ENCODE assay signal across 18 cellular contexts in the genomic region with DNA sequence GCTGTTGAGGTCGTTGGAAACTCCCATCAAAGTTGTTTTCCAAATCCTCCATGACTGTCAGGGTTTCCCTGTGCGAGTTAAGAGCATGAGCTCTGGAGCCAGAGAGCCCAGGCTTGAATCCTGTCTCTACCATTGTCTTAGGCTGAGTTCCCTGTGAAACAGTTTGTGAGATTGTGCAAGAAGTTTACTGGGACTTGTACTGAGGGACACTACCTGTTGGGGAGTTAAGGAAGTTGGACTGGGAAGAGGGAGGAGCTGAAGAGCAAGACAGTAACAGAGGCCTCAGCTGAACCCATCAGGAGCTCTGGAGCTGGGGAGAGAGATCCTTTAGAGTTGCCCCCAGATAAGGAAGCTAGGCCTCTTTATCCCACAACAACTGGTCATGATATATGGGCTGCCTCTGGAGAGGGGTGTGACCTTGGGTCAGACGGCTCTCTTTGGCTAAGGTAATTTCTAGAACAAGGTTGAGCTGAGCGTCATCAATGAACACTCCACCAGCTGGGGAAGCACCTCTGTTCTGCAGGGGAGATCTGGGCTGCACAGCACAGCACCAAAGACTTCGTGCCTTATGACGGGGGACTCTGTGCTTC.
DNase-seq lines count a peak whose midpoint lies in the region; ATAC-seq, FAIRE-seq and TF ChIP-seq lines count a peak whose summit lies in the region.
"Had no signal": no experiment of that assay in that cellular context is flagged by ENCODE, and none has a peak within 500 bp of the region (broad histone marks: within the 10 kb centered on the region; RNA-seq: fewer than 3 reads in every experiment).

No MANE protein-coding gene starts in this region.

- no peaks in the 10 kb centered on the region for H3K27me3 Mint-ChIP-seq in progenitor cell of endocrine pancreas

- TF ChIP-seq CTCF in hepatocyte (IDR thresholded peaks at IDR 0.05; ENCODE audit: poor library complexity) = no peak
- TF ChIP-seq CTCF in progenitor cell of endocrine pancreas (IDR thresholded peaks at IDR 0.05; ENCODE audit: unreplicated experiment) = no peak
- no peak for TF ChIP-seq CTCF in RWPE1 (conservative IDR thresholded peaks at IDR 0.05; ENCODE audit: low read depth)

- H3K4me1 ChIP-seq in hepatocyte (ENCODE audit: insufficient read depth) = peaks cover 7% of the 10 kb centered on the region

- peaks cover 53% of the 10 kb centered on the region for H3K4me1 Mint-ChIP-seq in progenitor cell of endocrine pancreas (ENCODE audit: low read depth)

- no peaks in the 10 kb centered on the region for H3K79me2 ChIP-seq in hepatocyte

- POLR2A ChIA-PET in RWPE1 (lab: Yijun Ruan, JAX; ENCODE audit: low non-redundant PET) = no interaction called here

- no peaks in the 10 kb centered on the region for H3K27me3 ChIP-seq in hepatocyte
- H3K27me3 ChIP-seq: MG63 had no signal

- no peaks in the 10 kb centered on the region for H3K9me2 ChIP-seq in hepatocyte (replicated peaks; ENCODE audit: insufficient read depth)

- no peak overlapping the region for H3K27ac ChIP-seq in hepatocyte
- H3K27ac ChIP-seq in RWPE1 = no peak overlapping the region
- H3K27ac ChIP-seq: GM23248 had no signal

- CTCF ChIA-PET in RWPE1 (lab: Yijun Ruan, JAX) = interaction anchor here (0.5 to 0.9 kb wide), 3 partner anchors 17 to 599 kb away, joined by 3 to 4 read pairs (median 4); no protein-coding TSS in a partner anchor

- H4K20me1 ChIP-seq in hepatocyte (ENCODE audit: insufficient read depth, poor library complexity, severe bottlenecking) = no peaks in the 10 kb centered on the region

- H3K4me3 ChIP-seq in hepatocyte = no peak overlapping the region
- H3K4me3 ChIP-seq: GM23248, MG63 had no signal

- H3K36me3 Mint-ChIP-seq in progenitor cell of endocrine pancreas (ENCODE audit: insufficient read depth) = peaks cover 9% of the 10 kb centered on the region

- WGBS in hepatocyte (ENCODE audit: low lambda C conversion rate, missing lambda C conversion rate) = 81% methylated on average over 6 of the region's 6 CpGs

- H3K27ac Mint-ChIP-seq in progenitor cell of endocrine pancreas = peak overlapping the region; percentile 22

- no peak overlapping the region for H2AFZ ChIP-seq in hepatocyte
- H2AFZ ChIP-seq: GM23248 had no signal

- DNase-seq in GM19239 (ENCODE audit: insufficient read length, low spot score) (no peak), amniotic epithelial cell (ENCODE audit: low read depth) (peak; percentile 50), hepatocyte (ENCODE audit: low spot score) (peak; percentile 11), progenitor cell of endocrine pancreas (ENCODE audit: low spot score, unreplicated experiment) (no peak), RWPE1 (ENCODE audit: low spot score) (no peak)
- no peak for DNase-seq in activated naive CD4-positive, alpha-beta T cell treated with Interleukin-2 at 50 U/mL for 16 hours
- DNase-seq: DMS153, GM23248, H7, MG63, NCI-H1694 treated with DMSO at 0.1 percent for 48 hours, NCI-H2081, NCI-H510A, NCI-H69, SHP77 treated with DMSO at 0.1 percent for 48 hours had no signal

- peak; percentile 23 for FAIRE-seq in GM19239 (lab: Jason Lieb, UNC)

- H3K4me3 Mint-ChIP-seq in progenitor cell of endocrine pancreas (ENCODE audit: low read depth) = peak overlapping the region; percentile 3

- H3K4me2 ChIP-seq in hepatocyte = no peak overlapping the region

- no peaks in the 10 kb centered on the region for H3K36me3 ChIP-seq in hepatocyte (replicated peaks; ENCODE audit: insufficient read depth, low read depth)
- H3K36me3 ChIP-seq: MG63 had no signal

- ATAC-seq in GM19467 (IDR thresholded peaks at IDR 0.05; ENCODE audit: unreplicated experiment) (no peak), HG03460 (IDR thresholded peaks at IDR 0.05; ENCODE audit: unreplicated experiment) (no peak)
- ATAC-seq: Panc1 had no signal

- no peaks in the 10 kb centered on the region for H3K9me3 Mint-ChIP-seq in progenitor cell of endocrine pancreas (ENCODE audit: low read depth)

- no peaks in the 10 kb centered on the region for H3K9me3 ChIP-seq in hepatocyte (ENCODE audit: low read depth)
- H3K9me3 ChIP-seq: MG63 had no signal

Comparison
In these comparisons a context has a peak if more than half of its experiments do, and no peak if none do; other contexts are left out.
1. DNase-seq: peak in amniotic epithelial cell (single experiment) and hepatocyte (single experiment); none in GM19239 (single experiment), progenitor cell of endocrine pancreas (single experiment), activated naive CD4-positive, alpha-beta T cell treated with Interleukin-2 at 50 U/mL for 16 hours (single experiment) and RWPE1 (single experiment).